In the genomic region with DNA sequence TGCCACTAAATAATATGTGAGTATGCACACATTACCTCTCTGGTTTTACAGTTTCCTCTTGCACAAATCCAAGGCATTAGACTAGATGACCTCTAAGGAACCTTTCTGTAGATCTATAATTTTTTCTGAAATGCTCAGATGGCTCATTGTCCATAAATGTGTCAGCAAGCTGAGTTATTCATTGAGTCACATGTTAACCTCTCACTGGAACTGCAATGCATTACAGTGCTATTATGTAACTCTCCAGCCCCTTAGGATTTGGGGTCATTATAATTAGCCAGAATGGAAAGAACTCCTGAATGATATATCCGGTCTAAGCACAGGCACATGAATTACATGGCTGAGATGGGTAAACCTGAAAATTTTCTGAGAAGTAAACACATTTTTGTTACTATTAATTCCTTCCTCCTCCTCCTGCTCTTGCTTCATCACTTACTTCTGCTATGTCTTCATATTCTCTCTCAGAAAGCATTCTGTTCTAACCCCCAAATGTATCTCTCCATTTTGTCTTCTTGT, we compare ENCODE assay signal across 8 cellular contexts.
DNase-seq lines count a peak whose midpoint lies in the region; ATAC-seq and TF ChIP-seq lines count a peak whose summit lies in the region.

No MANE protein-coding gene starts in this region.

- H3K4me3 ChIP-seq in foreskin fibroblast (ENCODE audit: low read depth in 1 of 2, low read length in 2 of 2) = no peak overlapping the region

- peak; percentile 38 for ATAC-seq in GM21723 (IDR thresholded peaks at IDR 0.05; ENCODE audit: unreplicated experiment)

- TF ChIP-seq CTCF in foreskin fibroblast (IDR thresholded peaks at IDR 0.05; ENCODE audit: low read depth, low read length) = no peak

- DNase-seq in AML-193 (lab: John Stamatoyannopoulos, UW) (peak; percentile 73 to 77), LoVo (ENCODE audit: low spot score) (peak; percentile 16), foreskin fibroblast (peak; percentile 79 to 86), DMS53 treated with DMSO at 0.1 percent for 48 hours (lab: John Stamatoyannopoulos, UW; ENCODE audit: unreplicated experiment) (no peak), NCI-H526 treated with DMSO at 0.1 percent for 48 hours (lab: John Stamatoyannopoulos, UW) (no peak), DMS153 treated with DMSO at 0.1 percent for 48 hours (lab: John Stamatoyannopoulos, UW; ENCODE audit: unreplicated experiment) (no peak), cortex of kidney (lab: John Stamatoyannopoulos, UW) (no peak)

Comparison
In these comparisons a context has a peak if more than half of its experiments do, and no peak if none do; other contexts are left out.
1. DNase-seq: peak in AML-193 (2 of 2), LoVo (single experiment) and foreskin fibroblast (2 of 2); none in DMS53 treated with DMSO at 0.1 percent for 48 hours (single experiment), NCI-H526 treated with DMSO at 0.1 percent for 48 hours (single experiment), DMS153 treated with DMSO at 0.1 percent for 48 hours (single experiment) and cortex of kidney (single experiment).